ENCODE assay signal across 13 cellular contexts in the genomic region with DNA sequence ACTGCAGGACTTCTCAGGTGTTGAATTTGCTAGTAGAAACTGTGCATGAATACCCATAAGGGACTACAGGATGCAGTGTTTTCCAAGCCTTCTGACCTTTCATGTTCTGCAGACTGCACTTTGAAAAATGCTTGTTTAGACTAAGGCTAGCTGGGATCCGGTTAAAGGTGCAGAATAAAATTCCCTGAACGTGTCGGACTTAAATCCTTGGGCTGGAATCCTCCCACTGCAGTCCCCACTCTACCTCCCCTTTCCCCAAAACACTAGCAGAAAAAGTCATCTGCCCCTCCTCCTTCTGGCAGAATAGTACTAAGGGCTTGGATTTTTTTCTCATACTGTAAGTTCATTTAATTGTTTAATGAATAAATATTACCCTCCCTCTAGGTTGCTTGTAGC. TPM values are rescaled to one million over a fixed set of nuclear protein-coding genes. Genes with fewer than 3 reads are reported as not detected.
DNase-seq lines count a peak whose midpoint lies in the region; ATAC-seq and TF ChIP-seq lines count a peak whose summit lies in the region.
"Had no signal": no experiment of that assay in that cellular context is flagged by ENCODE, and none has a peak within 500 bp of the region (broad histone marks: within the 10 kb centered on the region; RNA-seq: fewer than 3 reads in every experiment).

No MANE protein-coding gene starts in this region.

- H4K20me1 ChIP-seq in OCI-LY3 (ENCODE audit: insufficient read depth, low read length), result no peaks in the 10 kb centered on the region
- H4K20me1 ChIP-seq in GM23338 (replicated peaks; ENCODE audit: insufficient read depth), result no peaks in the 10 kb centered on the region

- peak overlapping the region; percentile 89 for H3K27ac Mint-ChIP-seq in dendritic cell treated with granulocyte-macrophage colony-stimulating factor and Interleukin-4, amounts not matched to agents 40 ng/mL and 50 ng/mL, for 4 days
- no peak overlapping the region for H3K27ac Mint-ChIP-seq in GM23338

- H3K27me3 Mint-ChIP-seq in dendritic cell treated with granulocyte-macrophage colony-stimulating factor and Interleukin-4, amounts not matched to agents 40 ng/mL and 50 ng/mL, for 4 days, result peaks cover 8% of the 10 kb centered on the region
- peaks cover 33% of the 10 kb centered on the region for H3K27me3 Mint-ChIP-seq in GM23338 (ENCODE audit: insufficient read depth, low read depth, poor library complexity)

- H3K79me2 ChIP-seq in OCI-LY3 (ENCODE audit: low read length) (peaks cover 29% of the 10 kb centered on the region), GM23338 (replicated peaks; ENCODE audit: insufficient read depth) (no peaks in the 10 kb centered on the region)

- H3K4me3 ChIP-seq in OCI-LY3 (ENCODE audit: low read length) (peak overlapping the region; percentile 81), prostate gland (no peak overlapping the region), GM23338 (no peak overlapping the region), foreskin fibroblast (ENCODE audit: low read depth in 1 of 2, low read length in 2 of 2) (no peak overlapping the region)

- H3K9me3 ChIP-seq in OCI-LY3 (ENCODE audit: insufficient read depth, low read length) (no peaks in the 10 kb centered on the region), prostate gland (no peaks in the 10 kb centered on the region)
- H3K9me3 ChIP-seq: upper lobe of left lung had no signal

- no peak overlapping the region for H3K4me3 Mint-ChIP-seq in dendritic cell treated with granulocyte-macrophage colony-stimulating factor and Interleukin-4, amounts not matched to agents 40 ng/mL and 50 ng/mL, for 4 days
- H3K4me3 Mint-ChIP-seq in GM23338, result no peak overlapping the region

- H3K36me3 ChIP-seq in OCI-LY3 (replicated peaks; ENCODE audit: low read depth, low read length), result peaks cover 7% of the 10 kb centered on the region
- H3K36me3 ChIP-seq in prostate gland, result no peaks in the 10 kb centered on the region
- H3K36me3 ChIP-seq in GM23338 (ENCODE audit: insufficient read depth), result no peaks in the 10 kb centered on the region
- H3K36me3 ChIP-seq: upper lobe of left lung had no signal

- 33% methylated on average over 3 of the region's 3 CpGs for WGBS in prostate gland

- H3K27me3 ChIP-seq in OCI-LY3 (ENCODE audit: low read depth, low read length) (peaks cover 25% of the 10 kb centered on the region), prostate gland (replicated peaks; ENCODE audit: insufficient read depth) (no peaks in the 10 kb centered on the region), GM23338 (ENCODE audit: insufficient read depth) (peaks cover 25% of the 10 kb centered on the region)

- no peaks in the 10 kb centered on the region for H3K9me2 ChIP-seq in GM23338 (ENCODE audit: insufficient read depth)

- no peaks in the 10 kb centered on the region for H3F3A ChIP-seq in GM23338 (replicated peaks; ENCODE audit: low read depth)

- H3K9ac ChIP-seq in OCI-LY3 (ENCODE audit: low read length), result no peak overlapping the region

- H3K4me1 ChIP-seq in OCI-LY3 (ENCODE audit: low read length) (peaks cover 76% of the 10 kb centered on the region), prostate gland (replicated peaks) (peaks cover 19% of the 10 kb centered on the region), GM23338 (ENCODE audit: insufficient read depth) (peaks cover 12% of the 10 kb centered on the region)

- TF ChIP-seq CTCF in OCI-LY3 (IDR thresholded peaks at IDR 0.05; ENCODE audit: low read depth, low read length) (no peak), prostate gland (IDR thresholded peaks at IDR 0.05) (no peak), GM23338 (conservative IDR thresholded peaks at IDR 0.05; ENCODE audit: low read depth in 2 of 2) (no peak), foreskin fibroblast (IDR thresholded peaks at IDR 0.05; ENCODE audit: low read depth, low read length) (no peak)

- DNase-seq in DMS53 (lab: John Stamatoyannopoulos, UW) (peak; percentile 61), DMS53 treated with DMSO at 0.1 percent for 48 hours (lab: John Stamatoyannopoulos, UW; ENCODE audit: unreplicated experiment) (no peak), prostate gland (ENCODE audit: low spot score) (no peak), AG20443 (ENCODE audit: low spot score) (no peak), GM23338 (ENCODE audit: low spot score) (no peak), foreskin fibroblast (no peak)
- DNase-seq: activated CD4-positive, alpha-beta T cell treated with anti-CD3 and anti-CD28 coated beads for 1 hour; GDM1; KG1 had no signal

- peak overlapping the region; percentile 74; the same call in 1 of the 2 replicates for H3K27ac ChIP-seq in OCI-LY3 (ENCODE audit: low read length)
- peak overlapping the region; percentile 74 to 76 for H3K27ac ChIP-seq in prostate gland
- no peak overlapping the region for H3K27ac ChIP-seq in GM23338 (ENCODE audit: low read depth)
- H3K27ac ChIP-seq: 22Rv1 had no signal

- peaks cover 9% of the 10 kb centered on the region for H3K36me3 Mint-ChIP-seq in dendritic cell treated with granulocyte-macrophage colony-stimulating factor and Interleukin-4, amounts not matched to agents 40 ng/mL and 50 ng/mL, for 4 days (ENCODE audit: low read depth)
- H3K36me3 Mint-ChIP-seq in GM23338 (ENCODE audit: low read depth), result no peaks in the 10 kb centered on the region

- TF ChIP-seq POLR2A in prostate gland (IDR thresholded peaks at IDR 0.05), result no peak

- intact Hi-C loops in dendritic cell treated with granulocyte-macrophage colony-stimulating factor and Interleukin-4, amounts not matched to agents 40 ng/mL and 50 ng/mL, for 4 days (cut with micrococcal nuclease), result loop anchor here (2.0 kb wide), 1 partner anchor 16 kb away; no protein-coding TSS in a partner anchor
- intact Hi-C loops in prostate gland (cut with DNase I), result loop anchor here (5.0 kb wide), 1 partner anchor 47 kb away; no protein-coding TSS in a partner anchor

- no peak overlapping the region for H2AFZ ChIP-seq in OCI-LY3 (ENCODE audit: low read depth, low read length)
- no peak overlapping the region for H2AFZ ChIP-seq in GM23338

- H3K4me2 ChIP-seq in OCI-LY3 (ENCODE audit: low read length), result peak overlapping the region; percentile 93
- no peak overlapping the region for H3K4me2 ChIP-seq in GM23338

- no peaks in the 10 kb centered on the region for H3K9me3 Mint-ChIP-seq in dendritic cell treated with granulocyte-macrophage colony-stimulating factor and Interleukin-4, amounts not matched to agents 40 ng/mL and 50 ng/mL, for 4 days
- H3K9me3 Mint-ChIP-seq in GM23338, result no peaks in the 10 kb centered on the region

- ATAC-seq in GM23338, result no peak

- H3K4me1 Mint-ChIP-seq in dendritic cell treated with granulocyte-macrophage colony-stimulating factor and Interleukin-4, amounts not matched to agents 40 ng/mL and 50 ng/mL, for 4 days (ENCODE audit: low read depth), result peaks cover 79% of the 10 kb centered on the region
- peaks cover 42% of the 10 kb centered on the region for H3K4me1 Mint-ChIP-seq in GM23338

TF ChIP-seq in GM23338, 12 proteins besides CTCF, POLR2A, EP300 and RAD21 (continues in another document):
- TF ChIP-seq ZNF331 (CRISPR knock-in tag; IDR thresholded peaks at IDR 0.05; ENCODE audit: low read depth) (no peak), NANOG (IDR thresholded peaks at IDR 0.05; ENCODE audit: borderline replicate concordance) (no peak), CREB1 (CRISPR knock-in tag; IDR thresholded peaks at IDR 0.05; ENCODE audit: low read depth) (no peak), EZH2 (IDR thresholded peaks at IDR 0.05; ENCODE audit: low read depth, unreplicated experiment) (no peak), JUNB (IDR thresholded peaks at IDR 0.05; ENCODE audit: unreplicated experiment) (no peak), STAT1 (IDR thresholded peaks at IDR 0.05; ENCODE audit: unreplicated experiment) (no peak), EZH2phosphoT487 (IDR thresholded peaks at IDR 0.05; ENCODE audit: unreplicated experiment) (no peak), ZNF114 (CRISPR knock-in tag; IDR thresholded peaks at IDR 0.05) (no peak)
- TF ChIP-seq, protein P1, sequence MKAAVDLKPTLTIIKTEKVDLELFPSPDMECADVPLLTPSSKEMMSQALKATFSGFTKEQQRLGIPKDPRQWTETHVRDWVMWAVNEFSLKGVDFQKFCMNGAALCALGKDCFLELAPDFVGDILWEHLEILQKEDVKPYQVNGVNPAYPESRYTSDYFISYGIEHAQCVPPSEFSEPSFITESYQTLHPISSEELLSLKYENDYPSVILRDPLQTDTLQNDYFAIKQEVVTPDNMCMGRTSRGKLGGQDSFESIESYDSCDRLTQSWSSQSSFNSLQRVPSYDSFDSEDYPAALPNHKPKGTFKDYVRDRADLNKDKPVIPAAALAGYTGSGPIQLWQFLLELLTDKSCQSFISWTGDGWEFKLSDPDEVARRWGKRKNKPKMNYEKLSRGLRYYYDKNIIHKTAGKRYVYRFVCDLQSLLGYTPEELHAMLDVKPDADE (IDR thresholded peaks at IDR 0.05), result no peak
- TF ChIP-seq, protein P2, sequence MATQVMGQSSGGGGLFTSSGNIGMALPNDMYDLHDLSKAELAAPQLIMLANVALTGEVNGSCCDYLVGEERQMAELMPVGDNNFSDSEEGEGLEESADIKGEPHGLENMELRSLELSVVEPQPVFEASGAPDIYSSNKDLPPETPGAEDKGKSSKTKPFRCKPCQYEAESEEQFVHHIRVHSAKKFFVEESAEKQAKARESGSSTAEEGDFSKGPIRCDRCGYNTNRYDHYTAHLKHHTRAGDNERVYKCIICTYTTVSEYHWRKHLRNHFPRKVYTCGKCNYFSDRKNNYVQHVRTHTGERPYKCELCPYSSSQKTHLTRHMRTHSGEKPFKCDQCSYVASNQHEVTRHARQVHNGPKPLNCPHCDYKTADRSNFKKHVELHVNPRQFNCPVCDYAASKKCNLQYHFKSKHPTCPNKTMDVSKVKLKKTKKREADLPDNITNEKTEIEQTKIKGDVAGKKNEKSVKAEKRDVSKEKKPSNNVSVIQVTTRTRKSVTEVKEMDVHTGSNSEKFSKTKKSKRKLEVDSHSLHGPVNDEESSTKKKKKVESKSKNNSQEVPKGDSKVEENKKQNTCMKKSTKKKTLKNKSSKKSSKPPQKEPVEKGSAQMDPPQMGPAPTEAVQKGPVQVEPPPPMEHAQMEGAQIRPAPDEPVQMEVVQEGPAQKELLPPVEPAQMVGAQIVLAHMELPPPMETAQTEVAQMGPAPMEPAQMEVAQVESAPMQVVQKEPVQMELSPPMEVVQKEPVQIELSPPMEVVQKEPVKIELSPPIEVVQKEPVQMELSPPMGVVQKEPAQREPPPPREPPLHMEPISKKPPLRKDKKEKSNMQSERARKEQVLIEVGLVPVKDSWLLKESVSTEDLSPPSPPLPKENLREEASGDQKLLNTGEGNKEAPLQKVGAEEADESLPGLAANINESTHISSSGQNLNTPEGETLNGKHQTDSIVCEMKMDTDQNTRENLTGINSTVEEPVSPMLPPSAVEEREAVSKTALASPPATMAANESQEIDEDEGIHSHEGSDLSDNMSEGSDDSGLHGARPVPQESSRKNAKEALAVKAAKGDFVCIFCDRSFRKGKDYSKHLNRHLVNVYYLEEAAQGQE (IDR thresholded peaks at IDR 0.05; ENCODE audit: unreplicated experiment), result no peak

RNA-seq across cellular contexts. Expression of a gene that starts 0.6 kb away (rescaled TPM):
- total RNA-seq in prostate gland, result 10 to 100 TPM; 20.0 to 22.1 TPM
- total RNA-seq in GM23338 (2014; rRNA removed; shearing (Covaris generic)), result 1.8 and 2.1 TPM in 2 replicates
- 1.6 and 1.7 TPM in 2 replicates for polyA plus RNA-seq in GM23338 (2016; fragmentation: Nextera tagmentation; extraction: Ambion mirVana)
